Comparison of ENCODE assay signal across 1 cellular context in the genomic region with DNA sequence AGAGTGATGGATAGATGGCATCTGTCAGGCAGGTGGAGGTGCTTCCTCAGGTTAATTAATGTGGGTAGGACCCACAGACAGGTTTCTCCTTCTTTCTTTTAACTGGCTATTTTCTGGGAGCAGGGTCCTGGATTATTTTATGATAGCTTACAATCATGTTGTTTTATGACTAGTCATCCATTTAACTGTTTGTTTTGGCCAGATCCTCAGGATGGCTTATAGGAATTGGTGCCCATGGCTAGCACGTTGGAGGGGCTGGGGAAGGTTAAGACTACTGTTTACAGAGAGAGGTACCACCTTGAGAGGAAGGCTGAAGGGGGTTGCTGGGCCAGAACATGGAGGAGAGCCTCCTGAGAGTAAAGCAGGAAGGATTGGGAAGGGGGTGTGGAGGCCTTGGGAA.
TF ChIP-seq lines count a peak whose summit lies in the region.

No MANE protein-coding gene starts in this region.

TF ChIP-seq in SK-N-SH treated with all-trans-retinoic acid at 6 μM for 48 hours, 23 proteins besides CTCF, POLR2A, EP300 and RAD21 (continued from another document):
- TF ChIP-seq TSHZ2 (CRISPR knock-in tag; IDR thresholded peaks at IDR 0.05) (no peak), ARNTL (CRISPR knock-in tag; IDR thresholded peaks at IDR 0.05; ENCODE audit: borderline replicate concordance, low read depth) (no peak), CSDC2 (CRISPR knock-in tag; IDR thresholded peaks at IDR 0.05) (no peak)
